8 cellular contexts compared by ENCODE assay signal in genomic region chr2:85753525-85754312, GRCh38. TPM values are rescaled to one million over a fixed set of nuclear protein-coding genes. Genes with fewer than 3 reads are reported as not detected.
DNase-seq lines count a peak whose midpoint lies in the region; ATAC-seq lines count a peak whose summit lies in the region.

ATOH8 (plus strand) TSS chr2:85753991; CDS start chr2:85754190, 199 bp downstream.

- H3K27ac Mint-ChIP-seq in memory B cell, result no peak within 1 kb of the TSS

- H3K4me1 Mint-ChIP-seq in memory B cell, result peaks cover 19% of the 10 kb centered on the region

- peaks cover 0 to 5% (median 0%) of the 10 kb centered on the region in 5 donors for H3K36me3 ChIP-seq in subcutaneous abdominal adipose tissue (ENCODE audit: control insufficient read depth in 5 of 5, insufficient read depth in 5 of 5, low read length in 5 of 5)

- H3K9me3 ChIP-seq in subcutaneous abdominal adipose tissue (ENCODE audit: control insufficient read depth in 5 of 5, low read length in 5 of 5), result no peaks in the 10 kb centered on the region

- peak within 1 kb of the TSS; percentile 46 to 91 (median 84) for H3K4me3 ChIP-seq in subcutaneous abdominal adipose tissue (ENCODE audit: low read depth in 1 of 5, low read length in 5 of 5)

- peaks cover 25% of the 10 kb centered on the region for H3K27me3 Mint-ChIP-seq in memory B cell

- DNase-seq in DMS79 (lab: John Stamatoyannopoulos, UW), result peak; percentile 33
- DNase-seq in KG1 (lab: John Stamatoyannopoulos, UW), result peak; percentile 13
- peak; percentile 42 for DNase-seq in UCSD-AML1 (lab: John Stamatoyannopoulos, UW; ENCODE audit: unreplicated experiment)
- peak; percentile 28 to 37 for DNase-seq in memory B cell (ENCODE audit: low spot score in 2 of 2)

- peak within 1 kb of the TSS; percentile 21 to 86 (median 74) for H3K9ac ChIP-seq in subcutaneous abdominal adipose tissue (ENCODE audit: low read length in 5 of 5)

- in situ Hi-C loops in endometrial microvascular endothelial cells (cut with HindIII; ENCODE audit: inconsistent ontology term, low pct_unique_long_range_greater_than_20kb, low sequenced_read_pairs), result loop anchor here (10.0 kb wide), 1 partner anchor 61 kb away; no protein-coding TSS in a partner anchor

- H3K27me3 ChIP-seq in subcutaneous abdominal adipose tissue (ENCODE audit: control insufficient read depth in 5 of 5, insufficient read depth in 4 of 5, low read length in 5 of 5), result no peaks in the 10 kb centered on the region

- ATAC-seq in memory B cell (ENCODE audit: low read depth) (peak; percentile 28), GM18867 (IDR thresholded peaks at IDR 0.05; ENCODE audit: unreplicated experiment) (no peak), GM19035 (IDR thresholded peaks at IDR 0.05; ENCODE audit: unreplicated experiment) (no peak)

- no peaks in the 10 kb centered on the region for H3K36me3 Mint-ChIP-seq in memory B cell

- H3K4me1 ChIP-seq in subcutaneous abdominal adipose tissue (ENCODE audit: control insufficient read depth in 5 of 5, insufficient read depth in 5 of 5, low read length in 5 of 5), result peaks cover 32 to 93% (median 80%) of the 10 kb centered on the region in 5 donors

- peaks cover 3% of the 10 kb centered on the region for H3K9me3 Mint-ChIP-seq in memory B cell

- peak within 1 kb of the TSS; percentile 91 for H3K4me3 Mint-ChIP-seq in memory B cell

- H3K27ac ChIP-seq in subcutaneous abdominal adipose tissue (ENCODE audit: low read depth, low read length), result peak within 1 kb of the TSS; percentile 58

RNA-seq across cellular contexts. Expression of gene ATOH8, which starts in this region (rescaled TPM):
- total RNA-seq in endometrial microvascular endothelial cells (ENCODE audit: inconsistent ontology term), result 10.7 TPM
